In the genomic region with DNA sequence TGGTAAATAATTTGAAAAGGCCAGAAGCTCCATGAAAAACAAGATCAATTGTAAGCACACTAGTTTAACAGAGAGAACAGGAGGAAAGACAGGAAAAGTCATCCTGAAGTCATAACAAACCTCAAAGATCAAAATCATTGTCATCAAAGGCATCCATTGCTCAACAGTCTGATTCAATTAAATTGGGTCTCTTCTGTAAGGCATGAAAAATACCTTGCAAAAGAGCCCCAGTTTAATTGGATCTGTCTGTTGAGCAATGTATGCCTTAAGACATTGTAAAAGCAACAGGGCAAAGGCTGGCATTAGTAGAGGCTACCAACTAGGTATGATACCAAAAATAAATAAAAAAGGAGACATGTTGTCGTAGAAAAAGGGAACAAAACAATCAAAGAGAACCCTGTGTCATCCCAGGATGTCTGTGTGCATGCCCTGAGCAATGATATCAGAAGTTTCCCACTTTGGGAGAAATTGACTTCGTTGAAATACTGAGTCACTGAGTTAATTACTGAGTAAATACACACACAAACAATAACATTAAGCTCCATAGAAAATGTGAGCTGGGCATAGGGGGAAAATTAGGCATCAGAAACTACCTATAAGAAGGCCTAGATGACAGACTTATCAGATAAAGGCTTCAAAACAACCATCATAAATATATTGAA, we compare ENCODE assay signal across 20 cellular contexts.
"Had no signal": no experiment of that assay in that cellular context is flagged by ENCODE, and none has a peak within 500 bp of the region (broad histone marks: within the 10 kb centered on the region; RNA-seq: fewer than 3 reads in every experiment).

No MANE protein-coding gene starts in this region.

- H3K27me3 ChIP-seq: neutrophil, right atrium auricular region had no signal

- FAIRE-seq: endothelial cell of umbilical vein had no signal

- H3K9me3 Mint-ChIP-seq: activated naive CD4-positive, alpha-beta T cell treated with anti-CD3 and anti-CD28 coated beads for 36 hours had no signal

- H3K4me1 Mint-ChIP-seq: activated B cell treated with CpG ODN at 0.5 μM for 24 hours; activated CD4-positive, alpha-beta T cell treated with anti-CD3 and anti-CD28 coated beads, Interleukin-2, amount 10 ng/mL, durations not matched to agents 7 days and 5 days; activated T-helper 17 cell treated with anti-CD3 and anti-CD28 coated beads, Interleukin-2, amount 50 U/mL, for 72 hours; naive thymus-derived CD4-positive, alpha-beta T cell; stimulated activated naive B cell treated with anti-CD40 and anti-IgM and Interleukin-4, amounts not matched to agents 10 μg/mL and 1 μg/mL and 100 μg/mL, for 72 hours had no signal

- H3K36me3 Mint-ChIP-seq: naive thymus-derived CD4-positive, alpha-beta T cell; type B pancreatic cell had no signal

- H3K4me1 ChIP-seq: right atrium auricular region had no signal

- H3K4me3 ChIP-seq: coronary artery, lung, right atrium auricular region had no signal

- H3K27me3 Mint-ChIP-seq: activated B cell treated with CpG ODN at 0.5 μM for 24 hours; activated CD4-positive, alpha-beta T cell treated with anti-CD3 and anti-CD28 coated beads, Interleukin-2, amount 10 ng/mL, durations not matched to agents 7 days and 5 days; stimulated activated naive B cell treated with anti-CD40 and anti-IgM and Interleukin-4, amounts not matched to agents 10 μg/mL and 1 μg/mL and 100 μg/mL, for 72 hours; type B pancreatic cell had no signal

- H3K27ac ChIP-seq: coronary artery, neutrophil, right atrium auricular region had no signal

- H3K27ac Mint-ChIP-seq: activated B cell treated with CpG ODN at 0.5 μM for 24 hours; activated CD4-positive, alpha-beta T cell treated with anti-CD3 and anti-CD28 coated beads, Interleukin-2, amount 10 ng/mL, durations not matched to agents 7 days and 5 days; activated naive CD4-positive, alpha-beta T cell treated with anti-CD3 and anti-CD28 coated beads for 36 hours; activated T-helper 17 cell treated with anti-CD3 and anti-CD28 coated beads, Interleukin-2, amount 50 U/mL, for 72 hours; naive thymus-derived CD4-positive, alpha-beta T cell; stimulated activated naive B cell treated with anti-CD40 and anti-IgM and Interleukin-4, amounts not matched to agents 10 μg/mL and 1 μg/mL and 100 μg/mL, for 72 hours; type B pancreatic cell had no signal

- DNase-seq: activated B cell treated with CpG ODN at 0.5 μM for 24 hours; activated CD4-positive, alpha-beta T cell treated with anti-CD3 and anti-CD28 coated beads, Interleukin-2, amount 10 ng/mL, durations not matched to agents 7 days and 5 days; activated CD8-positive, alpha-beta memory T cell treated with anti-CD3 and anti-CD28 coated beads for 24 hours; activated naive CD4-positive, alpha-beta T cell treated with anti-CD3 and anti-CD28 coated beads for 36 hours; caudate nucleus; effector CD4-positive, alpha-beta T cell; hypothalamus; kidney glomerular epithelial cell; naive thymus-derived CD4-positive, alpha-beta T cell; posterior cingulate gyrus; stimulated activated CD4-positive, alpha-beta T cell treated with anti-CD3 and anti-CD28 coated beads, Interleukin-2, amount 100 ng/mL, for 24 hours; stimulated activated naive B cell treated with anti-CD40 and anti-IgM and Interleukin-4, amounts not matched to agents 10 μg/mL and 1 μg/mL and 100 μg/mL, for 72 hours; substantia nigra had no signal

- H3K9me3 ChIP-seq: neutrophil, right atrium auricular region had no signal

- ATAC-seq: activated T-helper 17 cell treated with anti-CD3 and anti-CD28 coated beads, Interleukin-2, amount 50 U/mL, for 72 hours; naive thymus-derived CD4-positive, alpha-beta T cell; stimulated activated naive B cell treated with anti-CD40 and anti-IgM and Interleukin-4, amounts not matched to agents 10 μg/mL and 1 μg/mL and 100 μg/mL, for 72 hours had no signal

- H3K4me3 Mint-ChIP-seq: activated B cell treated with CpG ODN at 0.5 μM for 24 hours; activated CD4-positive, alpha-beta T cell treated with anti-CD3 and anti-CD28 coated beads, Interleukin-2, amount 10 ng/mL, durations not matched to agents 7 days and 5 days; activated naive CD4-positive, alpha-beta T cell treated with anti-CD3 and anti-CD28 coated beads for 36 hours; activated T-helper 17 cell treated with anti-CD3 and anti-CD28 coated beads, Interleukin-2, amount 50 U/mL, for 72 hours; naive thymus-derived CD4-positive, alpha-beta T cell; stimulated activated naive B cell treated with anti-CD40 and anti-IgM and Interleukin-4, amounts not matched to agents 10 μg/mL and 1 μg/mL and 100 μg/mL, for 72 hours; type B pancreatic cell had no signal

- H3K36me3 ChIP-seq: neutrophil, right atrium auricular region had no signal
